Comparison of ENCODE assay signal across 11 cellular contexts in genomic region chr19:35041548-35042055, GRCh38. TPM values are rescaled to one million over a fixed set of nuclear protein-coding genes. Genes with fewer than 3 reads are reported as not detected.
DNase-seq lines count a peak whose midpoint lies in the region; ATAC-seq and TF ChIP-seq lines count a peak whose summit lies in the region.
"Had no signal": no experiment of that assay in that cellular context is flagged by ENCODE, and none has a peak within 500 bp of the region (broad histone marks: within the 10 kb centered on the region; RNA-seq: fewer than 3 reads in every experiment).

Gene HPN (plus strand): TSS chr19:35041721. CDS start chr19:35042507, 786 bp downstream.

- H3K27me3 ChIP-seq in mesendoderm (ENCODE audit: insufficient read depth, low read length, poor library complexity): no peaks in the 10 kb centered on the region
- peaks cover 23% of the 10 kb centered on the region for H3K27me3 ChIP-seq in transverse colon

- no peak for TF ChIP-seq EP300 in transverse colon (IDR thresholded peaks at IDR 0.05; ENCODE audit: low read depth)

- H3K27ac ChIP-seq in coronary artery (peak within 1 kb of the TSS in 1 of 2 donors; percentile 77), mesendoderm (ENCODE audit: low read depth, low read length) (no peak within 1 kb of the TSS), transverse colon (peak within 1 kb of the TSS; percentile 22 to 58 (median 47))

- no CpG with 5 or more reads among the region's 19 CpGs for WGBS in mesendoderm (ENCODE audit: extremely low coverage, insufficient coverage, low lambda C conversion rate)
- WGBS in transverse colon (ENCODE audit: low coverage in 1 of 2), 2 donors: 67% methylated on average over 13 of the region's 19 CpGs; no CpG with 5 or more reads in 1 of the 2 donors

- H4K8ac ChIP-seq in mesendoderm (ENCODE audit: low read depth, low read length): no peak within 1 kb of the TSS

- DNase-seq in activated T-cell treated with anti-CD3 and anti-CD28 coated beads, Interleukin-2, amount 50 U/mL, for 24 hours: no peak
- DNase-seq in activated T-cell treated with anti-CD3 and anti-CD28 coated beads for 4 hours (no peak), coronary artery (ENCODE audit: low spot score) (no peak), mesendoderm (peak; percentile 81), transverse colon (no peak), OCI-M1 (lab: John Stamatoyannopoulos, UW) (no peak)
- DNase-seq: activated CD4-positive, CD25-positive, alpha-beta regulatory T cell treated with anti-CD3 and anti-CD28 coated beads, Interleukin-2, amount 50 U/mL, for 72 hours; NCI-H446 had no signal

- H3K4me3 ChIP-seq in coronary artery (peak within 1 kb of the TSS; percentile 52), mesendoderm (ENCODE audit: low read length) (no peak within 1 kb of the TSS), transverse colon (peak within 1 kb of the TSS in 1 of 4 donors; percentile 21)

- peaks cover 30% of the 10 kb centered on the region for H3K4me1 Mint-ChIP-seq in activated T-cell treated with anti-CD3 and anti-CD28 coated beads, Interleukin-2, amount 50 U/mL, for 24 hours (ENCODE audit: low read depth)

- H3K4me2 ChIP-seq in mesendoderm (ENCODE audit: low read length): peak within 1 kb of the TSS; percentile 89

- in situ Hi-C loops in transverse colon (cut with MboI; ENCODE audit: low pct_ligation_motif_present in 1 of 4, low pct_unique_long_range_greater_than_20kb in 1 of 4, low sequenced_read_pairs in 3 of 4): no loop called here

- no peak within 1 kb of the TSS for H2BK15ac ChIP-seq in mesendoderm (replicated peaks; ENCODE audit: low read depth)

- peak within 1 kb of the TSS; percentile 83 for H3K23ac ChIP-seq in mesendoderm (ENCODE audit: low read length)

- H2BK120ac ChIP-seq in mesendoderm (ENCODE audit: low read depth, low read length): no peak within 1 kb of the TSS

- H3K9me3 Mint-ChIP-seq in activated T-cell treated with anti-CD3 and anti-CD28 coated beads, Interleukin-2, amount 50 U/mL, for 24 hours: no peaks in the 10 kb centered on the region

- peak within 1 kb of the TSS; percentile 96 for H2AK5ac ChIP-seq in mesendoderm (ENCODE audit: low read length)

- H3K79me1 ChIP-seq in mesendoderm (ENCODE audit: low read length): peaks cover 4% of the 10 kb centered on the region

- H3K36me3 ChIP-seq in mesendoderm (ENCODE audit: control insufficient read depth, insufficient read depth, low read length) (no peaks in the 10 kb centered on the region), transverse colon (no peaks in the 10 kb centered on the region)

- peak within 1 kb of the TSS; percentile 81 for H3K9ac ChIP-seq in mesendoderm (ENCODE audit: low read length)

- H3K9me3 ChIP-seq in transverse colon: no peaks in the 10 kb centered on the region

- intact Hi-C loops in transverse colon (cut with DNase I; ENCODE audit: low total_unique reads): no loop called here

- peak within 1 kb of the TSS; percentile 53 for H3K18ac ChIP-seq in mesendoderm (ENCODE audit: low read length)

- no peak for ATAC-seq in HG03521 (IDR thresholded peaks at IDR 0.05; ENCODE audit: unreplicated experiment)
- no peak for ATAC-seq in GM19463 (IDR thresholded peaks at IDR 0.05; ENCODE audit: unreplicated experiment)

- peak within 1 kb of the TSS; percentile 59 for H3K27ac Mint-ChIP-seq in activated T-cell treated with anti-CD3 and anti-CD28 coated beads, Interleukin-2, amount 50 U/mL, for 24 hours

- no peaks in the 10 kb centered on the region for H3K79me2 ChIP-seq in mesendoderm (ENCODE audit: control insufficient read depth, insufficient read depth, low read length)

- H3K4me1 ChIP-seq in mesendoderm (ENCODE audit: control insufficient read depth, low read depth, low read length): peaks cover 12% of the 10 kb centered on the region
- peaks cover 14 to 37% (median 23%) of the 10 kb centered on the region in 4 donors for H3K4me1 ChIP-seq in transverse colon

- TF ChIP-seq POLR2A in transverse colon (IDR thresholded peaks at IDR 0.05): no peak

- no peak within 1 kb of the TSS for H3K4ac ChIP-seq in mesendoderm (ENCODE audit: low read depth, low read length)

- no peak for TF ChIP-seq CTCF in coronary artery (IDR thresholded peaks at IDR 0.05)
- no peak for TF ChIP-seq CTCF in transverse colon (IDR thresholded peaks at IDR 0.05)

- H4K5ac ChIP-seq in mesendoderm (ENCODE audit: low read length): peak within 1 kb of the TSS; percentile 28

- H3K36me3 Mint-ChIP-seq in activated T-cell treated with anti-CD3 and anti-CD28 coated beads, Interleukin-2, amount 50 U/mL, for 24 hours (ENCODE audit: low read depth): no peaks in the 10 kb centered on the region

- H3K56ac ChIP-seq in mesendoderm (ENCODE audit: low read length): peak within 1 kb of the TSS; percentile 91

- peaks cover 9% of the 10 kb centered on the region for H3K27me3 Mint-ChIP-seq in activated T-cell treated with anti-CD3 and anti-CD28 coated beads, Interleukin-2, amount 50 U/mL, for 24 hours

- peak within 1 kb of the TSS; percentile 42 for H3K4me3 Mint-ChIP-seq in activated T-cell treated with anti-CD3 and anti-CD28 coated beads, Interleukin-2, amount 50 U/mL, for 24 hours

- peak within 1 kb of the TSS; percentile 51 for H2BK5ac ChIP-seq in mesendoderm (ENCODE audit: low read length)

RNA-seq across cellular contexts. Expression of gene HPN, which starts in this region (rescaled TPM):
- polyA plus RNA-seq in mesendoderm (2013, experiment 1 of 2): 2.0 TPM
- 2.0 TPM for polyA plus RNA-seq in mesendoderm (2013, experiment 2 of 2)
- under 1 TPM in 2 of 4 donors, not detected in 2; 0.32 to 0.68 TPM for total RNA-seq in transverse colon
- total RNA-seq: A673 had no signal
